In genomic region chr5:141608046-141608445, GRCh38 we compare ENCODE assay signal across 13 cellular contexts. TPM values are rescaled to one million over a fixed set of nuclear protein-coding genes. Genes with fewer than 3 reads are reported as not detected.
DNase-seq lines count a peak whose midpoint lies in the region; ATAC-seq, FAIRE-seq and TF ChIP-seq lines count a peak whose summit lies in the region.
"Had no signal": no experiment of that assay in that cellular context is flagged by ENCODE, and none has a peak within 500 bp of the region (broad histone marks: within the 10 kb centered on the region; RNA-seq: fewer than 3 reads in every experiment).

No MANE protein-coding gene starts in this region.

- peaks cover 93% of the 10 kb centered on the region for H3K4me1 Mint-ChIP-seq in activated naive CD4-positive, alpha-beta T cell treated with anti-CD3 and anti-CD28 coated beads, Interleukin-2, amount 50 U/mL, for 24 hours
- H3K4me1 Mint-ChIP-seq in activated T-helper 17 cell treated with anti-CD3 and anti-CD28 coated beads, Interleukin-2, amount 50 U/mL, for 72 hours = peaks cover 49% of the 10 kb centered on the region

- H3K4me3 ChIP-seq in lower lobe of right lung = no peak overlapping the region
- H3K4me3 ChIP-seq in upper lobe of right lung = no peak overlapping the region
- H3K4me3 ChIP-seq: ascending aorta had no signal

- intact Hi-C loops in lower lobe of right lung (cut with DNase I) (no loop called here), upper lobe of right lung (cut with DNase I) (no loop called here)

- H3K9me3 ChIP-seq in lower lobe of right lung = no peaks in the 10 kb centered on the region
- no peaks in the 10 kb centered on the region for H3K9me3 ChIP-seq in upper lobe of right lung
- H3K9me3 ChIP-seq: ascending aorta had no signal

- no peak for FAIRE-seq in HTR-8/SVneo (lab: Jason Lieb, UNC)

- H3K36me3 ChIP-seq in lower lobe of right lung (no peaks in the 10 kb centered on the region), upper lobe of right lung (no peaks in the 10 kb centered on the region)
- H3K36me3 ChIP-seq: ascending aorta had no signal

- H3K9me3 Mint-ChIP-seq in activated naive CD4-positive, alpha-beta T cell treated with anti-CD3 and anti-CD28 coated beads, Interleukin-2, amount 50 U/mL, for 24 hours = no peaks in the 10 kb centered on the region
- no peaks in the 10 kb centered on the region for H3K9me3 Mint-ChIP-seq in activated T-helper 17 cell treated with anti-CD3 and anti-CD28 coated beads, Interleukin-2, amount 50 U/mL, for 72 hours

- H3K4me1 ChIP-seq in lower lobe of right lung (peaks cover 90% of the 10 kb centered on the region), upper lobe of right lung (peaks cover 70% of the 10 kb centered on the region)

- peaks cover 12% of the 10 kb centered on the region for H3K36me3 Mint-ChIP-seq in activated naive CD4-positive, alpha-beta T cell treated with anti-CD3 and anti-CD28 coated beads, Interleukin-2, amount 50 U/mL, for 24 hours
- peaks cover 56% of the 10 kb centered on the region for H3K36me3 Mint-ChIP-seq in activated T-helper 17 cell treated with anti-CD3 and anti-CD28 coated beads, Interleukin-2, amount 50 U/mL, for 72 hours (ENCODE audit: low read depth)

- H3K27me3 Mint-ChIP-seq in activated naive CD4-positive, alpha-beta T cell treated with anti-CD3 and anti-CD28 coated beads, Interleukin-2, amount 50 U/mL, for 24 hours = no peaks in the 10 kb centered on the region
- no peaks in the 10 kb centered on the region for H3K27me3 Mint-ChIP-seq in activated T-helper 17 cell treated with anti-CD3 and anti-CD28 coated beads, Interleukin-2, amount 50 U/mL, for 72 hours

- peak overlapping the region; percentile 89 for H3K27ac Mint-ChIP-seq in activated naive CD4-positive, alpha-beta T cell treated with anti-CD3 and anti-CD28 coated beads, Interleukin-2, amount 50 U/mL, for 24 hours
- peak overlapping the region; percentile 87 for H3K27ac Mint-ChIP-seq in activated T-helper 17 cell treated with anti-CD3 and anti-CD28 coated beads, Interleukin-2, amount 50 U/mL, for 72 hours

- DNase-seq in activated naive CD4-positive, alpha-beta T cell treated with anti-CD3 and anti-CD28 coated beads, Interleukin-2, amount 50 U/mL, for 16 hours = no peak
- DNase-seq in lower lobe of right lung (no peak), upper lobe of right lung (no peak), HTR-8/SVneo (ENCODE audit: insufficient read length, low spot score) (no peak)
- DNase-seq: GDM1; NCI-H2081; NK-92 treated with Interleukin-12 subunit alpha and Interleukin-12 subunit beta, amount 100 ng/mL, for 24 hours had no signal

- H3K27me3 ChIP-seq in lower lobe of right lung (ENCODE audit: low read depth) = no peaks in the 10 kb centered on the region
- no peaks in the 10 kb centered on the region for H3K27me3 ChIP-seq in upper lobe of right lung
- H3K27me3 ChIP-seq: ascending aorta had no signal

- peak overlapping the region; percentile 47 for H3K4me3 Mint-ChIP-seq in activated naive CD4-positive, alpha-beta T cell treated with anti-CD3 and anti-CD28 coated beads, Interleukin-2, amount 50 U/mL, for 24 hours
- H3K4me3 Mint-ChIP-seq in activated T-helper 17 cell treated with anti-CD3 and anti-CD28 coated beads, Interleukin-2, amount 50 U/mL, for 72 hours = peak overlapping the region; percentile 76

- ATAC-seq in activated T-helper 17 cell treated with anti-CD3 and anti-CD28 coated beads, Interleukin-2, amount 50 U/mL, for 72 hours (replicated peaks) = no peak
- ATAC-seq in lower lobe of right lung (no peak), upper lobe of right lung (no peak), GM21423 (IDR thresholded peaks at IDR 0.05; ENCODE audit: unreplicated experiment) (no peak), GM19467 (IDR thresholded peaks at IDR 0.05; ENCODE audit: unreplicated experiment) (no peak)

- H3K27ac ChIP-seq in lower lobe of right lung = peak overlapping the region; percentile 39
- peak overlapping the region; percentile 20 for H3K27ac ChIP-seq in upper lobe of right lung
- H3K27ac ChIP-seq: KMS-11 had no signal

- TF ChIP-seq CTCF in lower lobe of right lung (IDR thresholded peaks at IDR 0.05) = no peak
- no peak for TF ChIP-seq CTCF in upper lobe of right lung (IDR thresholded peaks at IDR 0.05)

RNA-seq across cellular contexts. Expression of gene DIAPH1, which starts 10.8 kb away (rescaled TPM):
- total RNA-seq in activated T-helper 17 cell treated with anti-CD3 and anti-CD28 coated beads, Interleukin-2, amount 50 U/mL, for 72 hours = 100 to 1,000 TPM; 186 to 268 TPM
- total RNA-seq in lower lobe of right lung = 118 TPM
- total RNA-seq in upper lobe of right lung = 118 TPM

RNA-seq across cellular contexts. Expression of gene HDAC3, which starts 28.6 kb away (rescaled TPM):
- total RNA-seq in activated T-helper 17 cell treated with anti-CD3 and anti-CD28 coated beads, Interleukin-2, amount 50 U/mL, for 72 hours = 100 to 1,000 TPM; 123 to 174 TPM
- 45.8 TPM for total RNA-seq in lower lobe of right lung
- 42.1 TPM for total RNA-seq in upper lobe of right lung

RNA-seq across cellular contexts. Expression of gene RELL2, which starts 28.8 kb away (rescaled TPM):
- total RNA-seq in activated T-helper 17 cell treated with anti-CD3 and anti-CD28 coated beads, Interleukin-2, amount 50 U/mL, for 72 hours = 10 to 100 TPM; 16.5 to 29.9 TPM
- total RNA-seq in lower lobe of right lung (5.5 TPM), upper lobe of right lung (6.1 TPM)

RNA-seq across cellular contexts. Expression of gene FCHSD1, which starts 43.2 kb away (rescaled TPM):
- total RNA-seq in activated T-helper 17 cell treated with anti-CD3 and anti-CD28 coated beads, Interleukin-2, amount 50 U/mL, for 72 hours = 100 to 1,000 TPM in 1 of 2 donors, 10 to 100 TPM in 1; 38.7 to 113 TPM
- 20.4 TPM for total RNA-seq in lower lobe of right lung
- 13.6 TPM for total RNA-seq in upper lobe of right lung
